ENCODE assay signal across 12 cellular contexts in genomic region chr20:588932-589672, GRCh38. TPM values are rescaled to one million over a fixed set of nuclear protein-coding genes. Genes with fewer than 3 reads are reported as not detected.
DNase-seq lines count a peak whose midpoint lies in the region; ATAC-seq lines count a peak whose summit lies in the region.
"Had no signal": no experiment of that assay in that cellular context is flagged by ENCODE, and none has a peak within 500 bp of the region (broad histone marks: within the 10 kb centered on the region; RNA-seq: fewer than 3 reads in every experiment).

No MANE protein-coding gene starts in this region.

- H3K27me3 Mint-ChIP-seq in activated naive CD4-positive, alpha-beta T cell treated with anti-CD3 and anti-CD28 coated beads for 36 hours (ENCODE audit: low read depth) = peaks cover 8% of the 10 kb centered on the region

- no peaks in the 10 kb centered on the region for H3K36me3 Mint-ChIP-seq in activated naive CD4-positive, alpha-beta T cell treated with anti-CD3 and anti-CD28 coated beads for 36 hours (ENCODE audit: low read depth)

- no peak overlapping the region for H3K4me3 Mint-ChIP-seq in activated naive CD4-positive, alpha-beta T cell treated with anti-CD3 and anti-CD28 coated beads for 36 hours
- H3K4me3 Mint-ChIP-seq: B cell had no signal

- peak; percentile 87 for ATAC-seq in GM18868 (IDR thresholded peaks at IDR 0.05; ENCODE audit: unreplicated experiment)
- ATAC-seq in HG02938 (IDR thresholded peaks at IDR 0.05; ENCODE audit: unreplicated experiment) = peak; percentile 79
- ATAC-seq: right lobe of liver had no signal

- H3K9me3 Mint-ChIP-seq in activated naive CD4-positive, alpha-beta T cell treated with anti-CD3 and anti-CD28 coated beads for 36 hours = no peaks in the 10 kb centered on the region

- no peaks in the 10 kb centered on the region for H3K4me1 Mint-ChIP-seq in activated naive CD4-positive, alpha-beta T cell treated with anti-CD3 and anti-CD28 coated beads for 36 hours (ENCODE audit: low read depth)

- no peak overlapping the region for H3K27ac Mint-ChIP-seq in activated naive CD4-positive, alpha-beta T cell treated with anti-CD3 and anti-CD28 coated beads for 36 hours
- H3K27ac Mint-ChIP-seq: B cell had no signal

- CTCF ChIA-PET in activated naive CD4-positive, alpha-beta T cell treated with anti-CD3 and anti-CD28 coated beads for 36 hours (lab: Charles Lee) = interaction anchor here (1.0 kb wide), 1 partner anchor 27 kb away, joined by 3 read pairs; no protein-coding TSS in a partner anchor

- DNase-seq in A172 (ENCODE audit: low spot score) = peak; percentile 12
- DNase-seq in RPMI7951 (ENCODE audit: low read depth) = peak; percentile 16
- no peak for DNase-seq in effector CD8-positive, alpha-beta T cell (lab: John Stamatoyannopoulos, UW)
- no peak for DNase-seq in GM03348 (ENCODE audit: low spot score)
- DNase-seq in activated naive CD4-positive, alpha-beta T cell treated with anti-CD3 and anti-CD28 coated beads for 36 hours = no peak
- DNase-seq in HCEC 1CT = no peak
- DNase-seq: erythroblast, NCI-H524 treated with DMSO at 0.1 percent for 48 hours had no signal

- intact Hi-C loops in activated naive CD4-positive, alpha-beta T cell treated with anti-CD3 and anti-CD28 coated beads for 36 hours (cut with micrococcal nuclease) = no loop called here

RNA-seq across cellular contexts. Expression of gene TCF15, which starts 21.0 kb away (rescaled TPM):
- total RNA-seq in A172 (2014; rRNA removed; shearing (Covaris generic)) = not detected in 2 replicates
- 0.24 TPM in 1 of 2 replicates, not detected in the other for total RNA-seq in RPMI7951 (2014; rRNA removed; shearing (Covaris generic))
- not detected for total RNA-seq in activated naive CD4-positive, alpha-beta T cell treated with anti-CD3 and anti-CD28 coated beads for 36 hours
- total RNA-seq: B cell had no signal

RNA-seq across cellular contexts. Expression of gene CSNK2A1, which starts 45.5 kb away (rescaled TPM):
- total RNA-seq in A172 (2014; rRNA removed; shearing (Covaris generic)) = 195 and 258 TPM in 2 replicates
- total RNA-seq in RPMI7951 (2014; rRNA removed; shearing (Covaris generic)) = 127 and 146 TPM in 2 replicates
- total RNA-seq in activated naive CD4-positive, alpha-beta T cell treated with anti-CD3 and anti-CD28 coated beads for 36 hours = 100 to 1,000 TPM; 164 to 167 TPM

Comparison
In these comparisons a context has a peak if more than half of its experiments do, and no peak if none do; other contexts are left out.
1. DNase-seq: peak in A172 (single experiment) and RPMI7951 (single experiment); none in effector CD8-positive, alpha-beta T cell (single experiment), GM03348 (single experiment), activated naive CD4-positive, alpha-beta T cell treated with anti-CD3 and anti-CD28 coated beads for 36 hours (single experiment) and HCEC 1CT (single experiment).